In genomic region chr12:49055978-49056754, GRCh38 we compare ENCODE assay signal across 8 cellular contexts. TPM values are rescaled to one million over a fixed set of nuclear protein-coding genes. Genes with fewer than 3 reads are reported as not detected.
A peak's percentile ranks its signal among the peaks of the same experiment; 100 is the strongest.
DNase-seq lines count a peak whose midpoint lies in the region; ATAC-seq and TF ChIP-seq lines count a peak whose summit lies in the region.

No MANE protein-coding gene starts in this region.

- H3K9me3 Mint-ChIP-seq in CD14-positive monocyte: no peaks in the 10 kb centered on the region

- peak overlapping the region; percentile 90 for H3K4me3 ChIP-seq in adipocyte (ENCODE audit: low read length)
- H3K4me3 ChIP-seq in heart left ventricle: peak overlapping the region in 8 of 12 donors; percentile 13 to 97 (median 93)

- H3K27me3 Mint-ChIP-seq in CD14-positive monocyte (ENCODE audit: low read depth in 3 of 3): peaks cover 0 to 3% (median 0%) of the 10 kb centered on the region in 3 donors

- H3K27ac Mint-ChIP-seq in CD14-positive monocyte: peak overlapping the region; percentile 91 to 96 (median 93)

- peak; percentile 64 for ATAC-seq in GM18909 (IDR thresholded peaks at IDR 0.05; ENCODE audit: poor library complexity, unreplicated experiment)
- ATAC-seq in HG03139 (IDR thresholded peaks at IDR 0.05; ENCODE audit: unreplicated experiment): peak; percentile 59
- peak; percentile 47 to 71 (median 64) for ATAC-seq in heart left ventricle

- H3K9me3 ChIP-seq in adipocyte (ENCODE audit: control insufficient read depth, low read length): no peaks in the 10 kb centered on the region
- no peaks in the 10 kb centered on the region for H3K9me3 ChIP-seq in heart left ventricle

- peak overlapping the region; percentile 96 to 97 for H3K4me3 Mint-ChIP-seq in CD14-positive monocyte

- intact Hi-C loops in CD14-positive monocyte (cut with micrococcal nuclease) (loop anchor here (5.0 kb wide), 2 partner anchors 39 to 76 kb away; partner anchors contain the start of genes PRKAG1 (in 2 of the 2) and TUBA1B (in 1 of the 2)), heart left ventricle (cut with DNase I) (loop anchor here in 3 of 10 donors (5.0 kb wide), 2 partner anchors 34 to 39 kb away; partner anchors contain the start of gene PRKAG1 (in 2 of the 3)), posterior vena cava (cut with DNase I) (no loop called here)

- H3K27ac ChIP-seq in heart left ventricle: peak overlapping the region in 8 of 12 donors; percentile 3 to 99 (median 41)

- H3K9ac ChIP-seq in adipocyte (ENCODE audit: low read length): peak overlapping the region; percentile 45

- WGBS in heart left ventricle, 4 donors: 42 to 49% (median 43%) methylated on average over 7 of the region's 7 CpGs

- H3K27me3 ChIP-seq in adipocyte (replicated peaks; ENCODE audit: control insufficient read depth, insufficient read depth, low read length) (no peaks in the 10 kb centered on the region), heart left ventricle (no peaks in the 10 kb centered on the region)

- peaks cover 39% of the 10 kb centered on the region for H3K4me1 ChIP-seq in adipocyte (ENCODE audit: control insufficient read depth, insufficient read depth, low read length)
- peaks cover 19 to 52% (median 40%) of the 10 kb centered on the region in 12 donors for H3K4me1 ChIP-seq in heart left ventricle

- no peak for TF ChIP-seq CTCF in CD14-positive monocyte (IDR thresholded peaks at IDR 0.05)
- TF ChIP-seq CTCF in heart left ventricle (IDR thresholded peaks at IDR 0.05): no peak

- 0 out of 2 replicates have a peak, but pooled peaks have one; percentile 7 for TF ChIP-seq POLR2A in Raji (IDR thresholded peaks at IDR 0.05; ENCODE audit: insufficient read depth, low read depth, low read length)
- no peak for TF ChIP-seq POLR2A in heart left ventricle (IDR thresholded peaks at IDR 0.05)

- peaks cover 42 to 52% of the 10 kb centered on the region in 2 donors for H3K36me3 Mint-ChIP-seq in CD14-positive monocyte

- peaks cover 51% of the 10 kb centered on the region for H3K4me1 Mint-ChIP-seq in CD14-positive monocyte

- H3K36me3 ChIP-seq in adipocyte (ENCODE audit: control insufficient read depth, insufficient read depth, low read length, severe bottlenecking): peaks cover 42% of the 10 kb centered on the region
- peaks cover 0 to 42% (median 40%) of the 10 kb centered on the region in 9 donors for H3K36me3 ChIP-seq in heart left ventricle

- DNase-seq in CD14-positive monocyte (ENCODE audit: low spot score): peak; percentile 88
- DNase-seq in adipocyte (ENCODE audit: low read depth): peak; percentile 78
- peak in 4 of 5 donors; percentile 59 to 74 (median 73) for DNase-seq in heart left ventricle
- DNase-seq in posterior vena cava (ENCODE audit: low spot score): peak; percentile 79
- no peak for DNase-seq in NCI-H1436 (lab: John Stamatoyannopoulos, UW)

RNA-seq across cellular contexts. Expression of gene KMT2D, which starts 4.4 kb away (rescaled TPM):
- polyA plus RNA-seq in CD14-positive monocyte: 1 to 10 TPM; 1.2 to 2.7 TPM
- total RNA-seq in heart left ventricle: 10 to 100 TPM; 32.5 to 82.7 (median 55.6) TPM
- polyA plus RNA-seq in heart left ventricle: 10 to 100 TPM; 38.1 to 47.4 TPM
- 10 to 100 TPM; 59.5 to 63.3 TPM for total RNA-seq in posterior vena cava

RNA-seq across cellular contexts. Expression of gene RHEBL1, which starts 13.6 kb away (rescaled TPM):
- polyA plus RNA-seq in CD14-positive monocyte (under 1 TPM; 0.17 to 0.50 TPM), heart left ventricle (under 1 TPM; 0.37 to 0.50 TPM)
- total RNA-seq in heart left ventricle (1 to 10 TPM in 2 of 9 donors, under 1 TPM in 2, not detected in 5; 0.19 to 2.0 (median 0.72) TPM), posterior vena cava (under 1 TPM in 1 of 2 donors, not detected in 1; 0.38 TPM)

RNA-seq across cellular contexts. Expression of gene PRKAG1, which starts 37.6 kb away (rescaled TPM):
- polyA plus RNA-seq in CD14-positive monocyte: 10 to 100 TPM; 50.1 to 58.9 TPM
- 100 to 1,000 TPM in 2 of 9 donors, 10 to 100 TPM in 7; 72.0 to 107 (median 98.6) TPM for total RNA-seq in heart left ventricle
- polyA plus RNA-seq in heart left ventricle: 10 to 100 TPM; 91.5 to 93.5 TPM
- total RNA-seq in posterior vena cava: 10 to 100 TPM; 52.2 to 57.3 TPM

RNA-seq across cellular contexts. Expression of gene DHH, which starts 38.4 kb away (rescaled TPM):
- not detected for polyA plus RNA-seq in CD14-positive monocyte
- 1 to 10 TPM in 1 of 9 donors, under 1 TPM in 8; 0.34 to 1.5 (median 0.76) TPM for total RNA-seq in heart left ventricle
- 1 to 10 TPM in 1 of 2 donors, under 1 TPM in 1; 0.38 to 1.0 TPM for polyA plus RNA-seq in heart left ventricle
- 1 to 10 TPM in 1 of 2 donors, under 1 TPM in 1; 0.93 to 2.7 TPM for total RNA-seq in posterior vena cava

RNA-seq across cellular contexts. Expression of gene LMBR1L, which starts 54.5 kb away (rescaled TPM):
- polyA plus RNA-seq in CD14-positive monocyte (10 to 100 TPM; 22.0 to 25.9 TPM), heart left ventricle (10 to 100 TPM; 17.2 to 23.7 TPM)
- total RNA-seq in heart left ventricle (10 to 100 TPM; 10.4 to 43.5 (median 27.9) TPM), posterior vena cava (10 to 100 TPM; 37.7 to 40.8 TPM)

Comparison
In these comparisons a context has a peak if more than half of its experiments do, and no peak if none do; other contexts are left out.
1. intact Hi-C loops: an anchor here in CD14-positive monocyte (5.0 kb wide); none called in posterior vena cava.